1 cellular context compared by ENCODE assay signal in the genomic region with DNA sequence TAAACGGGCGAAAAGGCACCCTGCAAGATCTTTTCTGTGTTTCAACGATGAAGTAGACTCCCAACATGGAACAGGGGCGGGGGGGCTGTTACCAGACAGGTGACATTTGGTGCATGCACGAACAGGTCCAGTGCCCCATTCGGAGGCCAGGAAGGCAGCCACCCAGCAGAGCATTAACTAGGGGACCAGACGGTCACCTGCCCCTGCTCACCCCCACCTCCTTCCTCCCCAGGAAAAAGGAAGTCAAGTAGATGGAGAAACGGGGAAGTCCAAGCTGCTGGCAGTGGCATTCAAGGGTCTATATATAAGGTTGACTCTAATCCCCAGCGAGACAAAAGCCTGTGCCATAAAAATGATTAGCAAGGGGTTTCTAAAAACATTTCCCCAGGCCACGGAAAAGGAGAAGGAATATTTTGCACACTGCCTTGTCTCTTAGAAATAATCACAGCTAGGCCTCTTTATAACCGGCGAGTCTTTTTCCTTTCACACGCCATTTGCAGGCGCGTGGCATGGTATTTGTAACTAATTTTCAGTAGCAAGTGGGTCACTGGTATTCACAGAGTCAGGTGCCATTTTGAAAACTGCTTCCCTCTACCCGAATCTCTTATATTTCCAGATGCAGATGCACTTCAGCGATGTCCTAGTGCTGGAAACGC.
TF ChIP-seq lines count a peak whose summit lies in the region.

No MANE protein-coding gene starts in this region.

TF ChIP-seq in GM12878, 131 proteins besides CTCF, POLR2A, EP300 and RAD21 (continued from another document):
- TF ChIP-seq, protein P1, sequence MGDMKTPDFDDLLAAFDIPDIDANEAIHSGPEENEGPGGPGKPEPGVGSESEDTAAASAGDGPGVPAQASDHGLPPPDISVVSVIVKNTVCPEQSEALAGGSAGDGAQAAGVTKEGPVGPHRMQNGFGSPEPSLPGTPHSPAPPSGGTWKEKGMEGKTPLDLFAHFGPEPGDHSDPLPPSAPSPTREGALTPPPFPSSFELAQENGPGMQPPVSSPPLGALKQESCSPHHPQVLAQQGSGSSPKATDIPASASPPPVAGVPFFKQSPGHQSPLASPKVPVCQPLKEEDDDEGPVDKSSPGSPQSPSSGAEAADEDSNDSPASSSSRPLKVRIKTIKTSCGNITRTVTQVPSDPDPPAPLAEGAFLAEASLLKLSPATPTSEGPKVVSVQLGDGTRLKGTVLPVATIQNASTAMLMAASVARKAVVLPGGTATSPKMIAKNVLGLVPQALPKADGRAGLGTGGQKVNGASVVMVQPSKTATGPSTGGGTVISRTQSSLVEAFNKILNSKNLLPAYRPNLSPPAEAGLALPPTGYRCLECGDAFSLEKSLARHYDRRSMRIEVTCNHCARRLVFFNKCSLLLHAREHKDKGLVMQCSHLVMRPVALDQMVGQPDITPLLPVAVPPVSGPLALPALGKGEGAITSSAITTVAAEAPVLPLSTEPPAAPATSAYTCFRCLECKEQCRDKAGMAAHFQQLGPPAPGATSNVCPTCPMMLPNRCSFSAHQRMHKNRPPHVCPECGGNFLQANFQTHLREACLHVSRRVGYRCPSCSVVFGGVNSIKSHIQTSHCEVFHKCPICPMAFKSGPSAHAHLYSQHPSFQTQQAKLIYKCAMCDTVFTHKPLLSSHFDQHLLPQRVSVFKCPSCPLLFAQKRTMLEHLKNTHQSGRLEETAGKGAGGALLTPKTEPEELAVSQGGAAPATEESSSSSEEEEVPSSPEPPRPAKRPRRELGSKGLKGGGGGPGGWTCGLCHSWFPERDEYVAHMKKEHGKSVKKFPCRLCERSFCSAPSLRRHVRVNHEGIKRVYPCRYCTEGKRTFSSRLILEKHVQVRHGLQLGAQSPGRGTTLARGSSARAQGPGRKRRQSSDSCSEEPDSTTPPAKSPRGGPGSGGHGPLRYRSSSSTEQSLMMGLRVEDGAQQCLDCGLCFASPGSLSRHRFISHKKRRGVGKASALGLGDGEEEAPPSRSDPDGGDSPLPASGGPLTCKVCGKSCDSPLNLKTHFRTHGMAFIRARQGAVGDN (IDR thresholded peaks at IDR 0.05), result peak; percentile 51; the same call in 1 of the 2 replicates
- TF ChIP-seq SIX5 (IDR thresholded peaks at IDR 0.05; ENCODE audit: low read depth, low read length, severe bottlenecking), result peak; percentile 14
- peak; percentile 20 for TF ChIP-seq MEF2B (IDR thresholded peaks at IDR 0.05; ENCODE audit: partially characterized antibody, poor library complexity, severe bottlenecking)
- peak; percentile 10 for TF ChIP-seq BCL3 (IDR thresholded peaks at IDR 0.05; ENCODE audit: borderline replicate concordance, insufficient read depth, low read depth, low read length, poor library complexity, severe bottlenecking)
- TF ChIP-seq BHLHE40 (IDR thresholded peaks at IDR 0.05; ENCODE audit: borderline replicate concordance in 1 of 2, low read depth in 2 of 2, low read length in 1 of 2), result peak; percentile 19 to 75; a peak in 2 of 4 replicates
- peak; percentile 14; the same call in 1 of the 2 replicates for TF ChIP-seq TAF1 (IDR thresholded peaks at IDR 0.05; ENCODE audit: borderline replicate concordance, low read depth, low read length)
- peak; percentile 55; the same call in 1 of the 2 replicates for TF ChIP-seq EED (IDR thresholded peaks at IDR 0.05; ENCODE audit: low read depth)
- TF ChIP-seq, protein P2, sequence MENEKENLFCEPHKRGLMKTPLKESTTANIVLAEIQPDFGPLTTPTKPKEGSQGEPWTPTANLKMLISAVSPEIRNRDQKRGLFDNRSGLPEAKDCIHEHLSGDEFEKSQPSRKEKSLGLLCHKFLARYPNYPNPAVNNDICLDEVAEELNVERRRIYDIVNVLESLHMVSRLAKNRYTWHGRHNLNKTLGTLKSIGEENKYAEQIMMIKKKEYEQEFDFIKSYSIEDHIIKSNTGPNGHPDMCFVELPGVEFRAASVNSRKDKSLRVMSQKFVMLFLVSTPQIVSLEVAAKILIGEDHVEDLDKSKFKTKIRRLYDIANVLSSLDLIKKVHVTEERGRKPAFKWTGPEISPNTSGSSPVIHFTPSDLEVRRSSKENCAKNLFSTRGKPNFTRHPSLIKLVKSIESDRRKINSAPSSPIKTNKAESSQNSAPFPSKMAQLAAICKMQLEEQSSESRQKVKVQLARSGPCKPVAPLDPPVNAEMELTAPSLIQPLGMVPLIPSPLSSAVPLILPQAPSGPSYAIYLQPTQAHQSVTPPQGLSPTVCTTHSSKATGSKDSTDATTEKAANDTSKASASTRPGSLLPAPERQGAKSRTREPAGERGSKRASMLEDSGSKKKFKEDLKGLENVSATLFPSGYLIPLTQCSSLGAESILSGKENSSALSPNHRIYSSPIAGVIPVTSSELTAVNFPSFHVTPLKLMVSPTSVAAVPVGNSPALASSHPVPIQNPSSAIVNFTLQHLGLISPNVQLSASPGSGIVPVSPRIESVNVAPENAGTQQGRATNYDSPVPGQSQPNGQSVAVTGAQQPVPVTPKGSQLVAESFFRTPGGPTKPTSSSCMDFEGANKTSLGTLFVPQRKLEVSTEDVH (IDR thresholded peaks at IDR 0.05; ENCODE audit: low read depth, partially characterized antibody), result no peak
- peak; percentile 77 for TF ChIP-seq SPI1 (IDR thresholded peaks at IDR 0.05; ENCODE audit: borderline replicate concordance, insufficient read depth, low read depth, low read length)
- peak; percentile 57 to 63 for TF ChIP-seq IKZF2 (IDR thresholded peaks at IDR 0.05)
- no peak for TF ChIP-seq IRF4 (IDR thresholded peaks at IDR 0.05; ENCODE audit: low read depth, low read length)
- no peak for TF ChIP-seq MTA2 (IDR thresholded peaks at IDR 0.05; ENCODE audit: low read depth)
- TF ChIP-seq ATF7 (IDR thresholded peaks at IDR 0.05; ENCODE audit: low read depth), result 0 out of 2 replicates have a peak, but pooled peaks have one; percentile 6
- peak; percentile 82 for TF ChIP-seq YY1 (IDR thresholded peaks at IDR 0.05; ENCODE audit: low read depth, low read length)
- TF ChIP-seq, protein P3, sequence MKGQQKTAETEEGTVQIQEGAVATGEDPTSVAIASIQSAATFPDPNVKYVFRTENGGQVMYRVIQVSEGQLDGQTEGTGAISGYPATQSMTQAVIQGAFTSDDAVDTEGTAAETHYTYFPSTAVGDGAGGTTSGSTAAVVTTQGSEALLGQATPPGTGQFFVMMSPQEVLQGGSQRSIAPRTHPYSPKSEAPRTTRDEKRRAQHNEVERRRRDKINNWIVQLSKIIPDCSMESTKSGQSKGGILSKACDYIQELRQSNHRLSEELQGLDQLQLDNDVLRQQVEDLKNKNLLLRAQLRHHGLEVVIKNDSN (IDR thresholded peaks at IDR 0.05; ENCODE audit: borderline replicate concordance, extremely low read length, insufficient read depth, low read depth, low read length), result no peak
- TF ChIP-seq ZBED1 (IDR thresholded peaks at IDR 0.05; ENCODE audit: borderline replicate concordance), result peak; percentile 39; the same call in 1 of the 2 replicates
- peak in 1 of 2 experiments; percentile 79; a peak in 2 of 4 replicates for TF ChIP-seq ETV6 (conservative IDR thresholded peaks at IDR 0.05 in 1 of 2, IDR thresholded peaks at IDR 0.05 in 1 of 2; ENCODE audit: borderline replicate concordance in 1 of 2, low read depth in 1 of 2)
- peak; percentile 34 for TF ChIP-seq POLR2AphosphoS2 (IDR thresholded peaks at IDR 0.05; ENCODE audit: low read depth, low read length)
- peak; percentile 85 for TF ChIP-seq IKZF1 (conservative IDR thresholded peaks at IDR 0.05)
- no peak for TF ChIP-seq NFYA (IDR thresholded peaks at IDR 0.05; ENCODE audit: borderline replicate concordance, low read depth, low read length)
TF ChIP-seq in GM12878: peak in this region for 16.
